1 cellular context compared by ENCODE assay signal in genomic region chr13:97141564-97142005, GRCh38.
TF ChIP-seq lines count a peak whose summit lies in the region.

No MANE protein-coding gene starts in this region.

TF ChIP-seq in HEK293, 187 proteins besides CTCF, POLR2A, EP300 and RAD21 (continued from another document and continues in another):
- TF ChIP-seq ZBTB17 (tag by site-specific recombination; IDR thresholded peaks at IDR 0.05), result peak; percentile 98
- no peak for TF ChIP-seq ZNF133 (tag by site-specific recombination; IDR thresholded peaks at IDR 0.05)
- no peak for TF ChIP-seq ZSCAN23 (tag by site-specific recombination; IDR thresholded peaks at IDR 0.05)
- TF ChIP-seq ZNF555 (tag by site-specific recombination; conservative IDR thresholded peaks at IDR 0.05), result no peak
- no peak for TF ChIP-seq ZFP3 (tag by site-specific recombination; IDR thresholded peaks at IDR 0.05; ENCODE audit: low read depth)
- TF ChIP-seq ZNF266 (tag by site-specific recombination; IDR thresholded peaks at IDR 0.05; ENCODE audit: low read depth), result no peak
- TF ChIP-seq ZFP41 (tag by site-specific recombination; IDR thresholded peaks at IDR 0.05; ENCODE audit: borderline replicate concordance), result no peak
- peak; percentile 78 for TF ChIP-seq SCRT2 (tag by site-specific recombination; IDR thresholded peaks at IDR 0.05)
- TF ChIP-seq BCL11A (tag by site-specific recombination; IDR thresholded peaks at IDR 0.05; ENCODE audit: low read depth), result no peak
- no peak for TF ChIP-seq SETDB1 (IDR thresholded peaks at IDR 0.05; ENCODE audit: insufficient read length, low read length)
- no peak for TF ChIP-seq GLIS2 (tag by site-specific recombination; IDR thresholded peaks at IDR 0.05)
- no peak for TF ChIP-seq ZNF704 (tag by site-specific recombination; IDR thresholded peaks at IDR 0.05)
- no peak for TF ChIP-seq ZNF354C (tag by site-specific recombination; IDR thresholded peaks at IDR 0.05; ENCODE audit: borderline replicate concordance, low read depth)
- no peak for TF ChIP-seq ZNF211 (tag by site-specific recombination; IDR thresholded peaks at IDR 0.05; ENCODE audit: low read depth)
- TF ChIP-seq PRDM2 (tag by site-specific recombination; IDR thresholded peaks at IDR 0.05; ENCODE audit: borderline replicate concordance), result no peak
- peak; percentile 44; the same call in 1 of the 2 replicates for TF ChIP-seq ZNF394 (tag by site-specific recombination; IDR thresholded peaks at IDR 0.05; ENCODE audit: borderline replicate concordance)
- 0 out of 2 replicates have a peak, but pooled peaks have one; percentile 63 for TF ChIP-seq ZNF184 (tag by site-specific recombination; IDR thresholded peaks at IDR 0.05)
- TF ChIP-seq, protein P1, sequence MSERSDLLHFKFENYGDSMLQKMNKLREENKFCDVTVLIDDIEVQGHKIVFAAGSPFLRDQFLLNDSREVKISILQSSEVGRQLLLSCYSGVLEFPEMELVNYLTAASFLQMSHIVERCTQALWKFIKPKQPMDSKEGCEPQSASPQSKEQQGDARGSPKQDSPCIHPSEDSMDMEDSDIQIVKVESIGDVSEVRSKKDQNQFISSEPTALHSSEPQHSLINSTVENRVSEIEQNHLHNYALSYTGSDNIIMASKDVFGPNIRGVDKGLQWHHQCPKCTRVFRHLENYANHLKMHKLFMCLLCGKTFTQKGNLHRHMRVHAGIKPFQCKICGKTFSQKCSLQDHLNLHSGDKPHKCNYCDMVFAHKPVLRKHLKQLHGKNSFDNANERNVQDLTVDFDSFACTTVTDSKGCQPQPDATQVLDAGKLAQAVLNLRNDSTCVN (tag by site-specific recombination; optimal IDR thresholded peaks at IDR 0.05), result no peak
- no peak for TF ChIP-seq ZNF580 (tag by site-specific recombination; IDR thresholded peaks at IDR 0.05)
- no peak for TF ChIP-seq ZNF513 (tag by site-specific recombination; IDR thresholded peaks at IDR 0.05)
- TF ChIP-seq, protein P2, sequence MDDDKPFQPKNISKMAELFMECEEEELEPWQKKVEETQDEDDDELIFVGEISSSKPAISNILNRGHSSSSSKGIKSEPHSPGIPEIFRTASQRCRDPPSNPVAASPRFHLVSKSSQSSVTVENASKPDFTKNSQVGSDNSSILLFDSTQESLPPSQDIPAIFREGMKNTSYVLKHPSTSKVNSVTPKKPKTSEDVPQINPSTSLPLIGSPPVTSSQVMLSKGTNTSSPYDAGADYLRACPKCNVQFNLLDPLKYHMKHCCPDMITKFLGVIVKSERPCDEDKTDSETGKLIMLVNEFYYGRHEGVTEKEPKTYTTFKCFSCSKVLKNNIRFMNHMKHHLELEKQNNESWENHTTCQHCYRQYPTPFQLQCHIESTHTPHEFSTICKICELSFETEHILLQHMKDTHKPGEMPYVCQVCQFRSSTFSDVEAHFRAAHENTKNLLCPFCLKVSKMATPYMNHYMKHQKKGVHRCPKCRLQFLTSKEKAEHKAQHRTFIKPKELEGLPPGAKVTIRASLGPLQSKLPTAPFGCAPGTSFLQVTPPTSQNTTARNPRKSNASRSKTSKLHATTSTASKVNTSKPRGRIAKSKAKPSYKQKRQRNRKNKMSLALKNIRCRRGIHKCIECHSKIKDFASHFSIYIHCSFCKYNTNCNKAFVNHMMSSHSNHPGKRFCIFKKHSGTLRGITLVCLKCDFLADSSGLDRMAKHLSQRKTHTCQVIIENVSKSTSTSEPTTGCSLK (tag by site-specific recombination; IDR thresholded peaks at IDR 0.05), result no peak
- TF ChIP-seq ZNF521 (tag by site-specific recombination; IDR thresholded peaks at IDR 0.05), result no peak
- TF ChIP-seq, protein P3, sequence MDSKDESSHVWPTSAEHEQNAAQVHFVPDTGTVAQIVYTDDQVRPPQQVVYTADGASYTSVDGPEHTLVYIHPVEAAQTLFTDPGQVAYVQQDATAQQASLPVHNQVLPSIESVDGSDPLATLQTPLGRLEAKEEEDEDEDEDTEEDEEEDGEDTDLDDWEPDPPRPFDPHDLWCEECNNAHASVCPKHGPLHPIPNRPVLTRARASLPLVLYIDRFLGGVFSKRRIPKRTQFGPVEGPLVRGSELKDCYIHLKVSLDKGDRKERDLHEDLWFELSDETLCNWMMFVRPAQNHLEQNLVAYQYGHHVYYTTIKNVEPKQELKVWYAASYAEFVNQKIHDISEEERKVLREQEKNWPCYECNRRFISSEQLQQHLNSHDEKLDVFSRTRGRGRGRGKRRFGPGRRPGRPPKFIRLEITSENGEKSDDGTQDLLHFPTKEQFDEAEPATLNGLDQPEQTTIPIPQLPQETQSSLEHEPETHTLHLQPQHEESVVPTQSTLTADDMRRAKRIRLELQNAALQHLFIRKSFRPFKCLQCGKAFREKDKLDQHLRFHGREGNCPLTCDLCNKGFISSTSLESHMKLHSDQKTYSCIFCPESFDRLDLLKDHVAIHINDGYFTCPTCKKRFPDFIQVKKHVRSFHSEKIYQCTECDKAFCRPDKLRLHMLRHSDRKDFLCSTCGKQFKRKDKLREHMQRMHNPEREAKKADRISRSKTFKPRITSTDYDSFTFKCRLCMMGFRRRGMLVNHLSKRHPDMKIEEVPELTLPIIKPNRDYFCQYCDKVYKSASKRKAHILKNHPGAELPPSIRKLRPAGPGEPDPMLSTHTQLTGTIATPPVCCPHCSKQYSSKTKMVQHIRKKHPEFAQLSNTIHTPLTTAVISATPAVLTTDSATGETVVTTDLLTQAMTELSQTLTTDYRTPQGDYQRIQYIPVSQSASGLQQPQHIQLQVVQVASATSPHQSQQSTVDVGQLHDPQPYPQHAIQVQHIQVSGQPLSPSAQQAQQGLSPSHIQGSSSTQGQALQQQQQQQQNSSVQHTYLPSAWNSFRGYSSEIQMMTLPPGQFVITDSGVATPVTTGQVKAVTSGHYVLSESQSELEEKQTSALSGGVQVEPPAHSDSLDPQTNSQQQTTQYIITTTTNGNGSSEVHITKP (tag by site-specific recombination; IDR thresholded peaks at IDR 0.05), result peak; percentile 15; the same call in 1 of the 2 replicates
- no peak for TF ChIP-seq ZNF223 (tag by site-specific recombination; IDR thresholded peaks at IDR 0.05)
- no peak for TF ChIP-seq RBAK (tag by site-specific recombination; IDR thresholded peaks at IDR 0.05)
- no peak for TF ChIP-seq ZNF544 (tag by site-specific recombination; IDR thresholded peaks at IDR 0.05)
- TF ChIP-seq ZNF530 (tag by site-specific recombination; IDR thresholded peaks at IDR 0.05; ENCODE audit: low read depth), result no peak
- TF ChIP-seq ZSCAN16 (tag by site-specific recombination; IDR thresholded peaks at IDR 0.05), result no peak
- TF ChIP-seq HOXA7 (CRISPR knock-in tag; IDR thresholded peaks at IDR 0.05; ENCODE audit: borderline replicate concordance), result no peak
- TF ChIP-seq ZNF239 (tag by site-specific recombination; IDR thresholded peaks at IDR 0.05), result no peak
- peak; percentile 35; the same call in 1 of the 2 replicates for TF ChIP-seq ZNF324 (tag by site-specific recombination; IDR thresholded peaks at IDR 0.05)
- peak; percentile 61; the same call in 1 of the 2 replicates for TF ChIP-seq ZNF558 (tag by site-specific recombination; IDR thresholded peaks at IDR 0.05)
- TF ChIP-seq, protein P4, sequence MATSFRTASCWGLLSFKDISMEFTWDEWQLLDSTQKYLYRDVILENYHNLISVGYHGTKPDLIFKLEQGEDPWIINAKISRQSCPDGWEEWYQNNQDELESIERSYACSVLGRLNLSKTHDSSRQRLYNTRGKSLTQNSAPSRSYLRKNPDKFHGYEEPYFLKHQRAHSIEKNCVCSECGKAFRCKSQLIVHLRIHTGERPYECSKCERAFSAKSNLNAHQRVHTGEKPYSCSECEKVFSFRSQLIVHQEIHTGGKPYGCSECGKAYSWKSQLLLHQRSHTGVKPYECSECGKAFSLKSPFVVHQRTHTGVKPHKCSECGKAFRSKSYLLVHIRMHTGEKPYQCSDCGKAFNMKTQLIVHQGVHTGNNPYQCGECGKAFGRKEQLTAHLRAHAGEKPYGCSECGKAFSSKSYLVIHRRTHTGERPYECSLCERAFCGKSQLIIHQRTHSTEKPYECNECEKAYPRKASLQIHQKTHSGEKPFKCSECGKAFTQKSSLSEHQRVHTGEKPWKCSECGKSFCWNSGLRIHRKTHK (tag by site-specific recombination; IDR thresholded peaks at IDR 0.05), result no peak
- 0 out of 2 replicates have a peak, but pooled peaks have one; percentile 52 for TF ChIP-seq INSM2 (tag by site-specific recombination; IDR thresholded peaks at IDR 0.05)
- TF ChIP-seq ZNF221 (tag by site-specific recombination; IDR thresholded peaks at IDR 0.05; ENCODE audit: borderline replicate concordance), result no peak
- no peak for TF ChIP-seq ZNF664 (tag by site-specific recombination; IDR thresholded peaks at IDR 0.05)
- TF ChIP-seq MZF1 (tag by site-specific recombination; IDR thresholded peaks at IDR 0.05; ENCODE audit: borderline replicate concordance), result no peak
- TF ChIP-seq ZNF830 (tag by site-specific recombination; IDR thresholded peaks at IDR 0.05; ENCODE audit: low read depth), result no peak
- TF ChIP-seq ZFP37 (tag by site-specific recombination; IDR thresholded peaks at IDR 0.05), result no peak
- peak; percentile 70; the same call in 1 of the 2 replicates for TF ChIP-seq KLF17 (tag by site-specific recombination; IDR thresholded peaks at IDR 0.05)
- TF ChIP-seq WT1 (tag by site-specific recombination; IDR thresholded peaks at IDR 0.05), result peak; percentile 88
